29 cellular contexts compared by ENCODE assay signal in the genomic region with DNA sequence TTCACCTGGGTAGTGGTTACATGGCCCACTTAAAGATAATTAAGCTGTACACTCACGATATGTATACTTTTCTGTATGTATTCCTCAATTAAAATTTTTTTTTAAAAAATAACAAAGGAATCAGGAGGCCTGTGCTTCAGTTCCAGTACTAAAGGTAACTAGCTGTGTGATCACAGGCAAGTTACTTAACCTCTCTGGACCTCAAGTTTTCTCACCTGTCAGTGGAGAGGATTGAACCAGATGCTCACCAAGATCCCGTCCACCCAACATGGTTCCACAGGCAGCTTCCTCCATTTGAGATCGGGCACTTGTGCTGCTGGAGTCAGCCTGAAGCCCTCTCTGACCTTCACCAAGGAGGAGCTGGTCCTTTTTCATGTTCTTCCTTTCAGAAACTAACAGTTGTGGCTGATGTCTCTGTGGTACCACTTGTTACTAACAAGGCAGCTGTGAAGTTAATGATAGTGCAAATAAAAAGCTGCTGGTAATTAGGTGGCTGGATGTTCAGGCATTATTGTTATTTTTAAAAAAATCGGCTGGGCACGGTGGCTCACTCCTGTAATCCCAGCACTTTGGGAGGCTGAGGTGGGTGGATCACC.
"Had no signal": no experiment of that assay in that cellular context is flagged by ENCODE, and none has a peak within 500 bp of the region (broad histone marks: within the 10 kb centered on the region; RNA-seq: fewer than 3 reads in every experiment).

No MANE protein-coding gene starts in this region.

- H3K9me3 ChIP-seq: gastrocnemius medialis, ovary, uterus had no signal

- H3K27ac ChIP-seq: brain microvascular endothelial cell, coronary artery, dorsolateral prefrontal cortex, gastrocnemius medialis, hepatocyte, left ventricle myocardium inferior, neutrophil, ovary, uterus had no signal

- DNase-seq: activated CD4-positive, alpha-beta T cell treated with anti-CD3 and anti-CD28 coated beads for 36 hours; activated CD4-positive, CD25-positive, alpha-beta regulatory T cell; activated naive CD4-positive, alpha-beta T cell; activated T-cell treated with anti-CD3 and anti-CD28 coated beads, Interleukin-2, amount 50 U/mL, for 48 hours; amniotic stem cell; brain microvascular endothelial cell; dorsolateral prefrontal cortex; effector memory CD4-positive, alpha-beta T cell; gastrocnemius medialis; glutamatergic neuron; islet precursor cell; left ventricle myocardium inferior; nephron progenitor cell; ovary; stimulated activated CD4-positive, alpha-beta T cell treated with anti-CD3 and anti-CD28 coated beads, Interleukin-4, amount 100 ng/mL, for 24 hours; stimulated activated naive CD8-positive, alpha-beta T cell treated with anti-CD3 and anti-CD28 coated beads, Interleukin-15, amount 100 ng/mL, for 72 hours; substantia nigra; T-cell; uterus had no signal

- H3K36me3 Mint-ChIP-seq: type B pancreatic cell had no signal

- H3K36me3 ChIP-seq: brain microvascular endothelial cell, gastrocnemius medialis, left ventricle myocardium inferior, neutrophil, ovary, uterus had no signal

- H3K4me1 ChIP-seq: uterus had no signal

- H3K27me3 ChIP-seq: brain microvascular endothelial cell, dorsolateral prefrontal cortex, gastrocnemius medialis, hepatocyte, neutrophil, ovary, uterus had no signal

- ATAC-seq: activated CD4-positive, alpha-beta T cell treated with anti-CD3 and anti-CD28 coated beads for 36 hours; gastrocnemius medialis; sciatic nerve; stimulated activated memory B cell treated with anti-CD40 and anti-IgM and Interleukin-4, amounts not matched to agents 10 μg/mL and 1 μg/mL and 100 μg/mL, for 72 hours; stimulated activated naive CD8-positive, alpha-beta T cell treated with anti-CD3 and anti-CD28 coated beads, Interleukin-15, amount 100 ng/mL, for 72 hours; T-cell had no signal

- H3K4me3 Mint-ChIP-seq: activated CD4-positive, alpha-beta T cell treated with anti-CD3 and anti-CD28 coated beads for 36 hours; nephron progenitor cell; stimulated activated memory B cell treated with anti-CD40 and anti-IgM and Interleukin-4, amounts not matched to agents 10 μg/mL and 1 μg/mL and 100 μg/mL, for 72 hours; stimulated activated naive CD8-positive, alpha-beta T cell treated with anti-CD3 and anti-CD28 coated beads, Interleukin-15, amount 100 ng/mL, for 72 hours; T-cell; type B pancreatic cell had no signal

- H3K27me3 Mint-ChIP-seq: progenitor cell of endocrine pancreas; stimulated activated memory B cell treated with anti-CD40 and anti-IgM and Interleukin-4, amounts not matched to agents 10 μg/mL and 1 μg/mL and 100 μg/mL, for 72 hours; stimulated activated naive CD8-positive, alpha-beta T cell treated with anti-CD3 and anti-CD28 coated beads, Interleukin-15, amount 100 ng/mL, for 72 hours; T-cell; type B pancreatic cell had no signal

- H3K4me3 ChIP-seq: coronary artery, dorsolateral prefrontal cortex, gastrocnemius medialis, hepatocyte, left ventricle myocardium inferior, lung, ovary, skin epidermis, uterus had no signal

- H2AFZ ChIP-seq: hepatocyte had no signal

- FAIRE-seq: astrocyte had no signal

- H3K4me2 ChIP-seq: hepatocyte had no signal

- H3K9me3 Mint-ChIP-seq: type B pancreatic cell had no signal

- H3K27ac Mint-ChIP-seq: activated CD4-positive, alpha-beta T cell treated with anti-CD3 and anti-CD28 coated beads for 36 hours; nephron progenitor cell; progenitor cell of endocrine pancreas; stimulated activated memory B cell treated with anti-CD40 and anti-IgM and Interleukin-4, amounts not matched to agents 10 μg/mL and 1 μg/mL and 100 μg/mL, for 72 hours; stimulated activated naive CD8-positive, alpha-beta T cell treated with anti-CD3 and anti-CD28 coated beads, Interleukin-15, amount 100 ng/mL, for 72 hours; T-cell; type B pancreatic cell had no signal

- H3K79me2 ChIP-seq: hepatocyte had no signal
